ENCODE assay signal across 26 cellular contexts in the genomic region with DNA sequence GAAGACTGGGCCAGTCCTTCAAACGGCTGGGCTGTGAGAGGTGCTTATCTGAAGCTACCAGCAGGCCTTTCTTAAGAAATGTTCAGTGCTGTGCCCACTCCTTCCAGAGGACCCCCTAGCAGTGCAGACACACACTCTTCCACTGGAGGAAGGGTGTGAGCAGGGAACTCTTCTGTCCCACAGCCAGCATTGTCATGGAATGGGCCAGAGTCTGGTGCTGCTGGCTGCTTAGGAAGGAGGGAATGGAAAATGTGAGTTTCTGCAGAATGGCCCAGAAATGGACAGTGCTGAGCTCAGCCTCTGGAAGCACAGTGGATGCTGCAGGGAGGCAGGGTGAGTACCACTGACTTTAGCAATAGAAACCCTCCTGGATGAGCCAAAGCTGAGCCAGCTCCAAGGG. TPM values are rescaled to one million over a fixed set of nuclear protein-coding genes. Genes with fewer than 3 reads are reported as not detected.
DNase-seq lines count a peak whose midpoint lies in the region; ATAC-seq, FAIRE-seq and TF ChIP-seq lines count a peak whose summit lies in the region.
"Had no signal": no experiment of that assay in that cellular context is flagged by ENCODE, and none has a peak within 500 bp of the region (broad histone marks: within the 10 kb centered on the region; RNA-seq: fewer than 3 reads in every experiment).

No MANE protein-coding gene starts in this region.

- CTCF ChIA-PET in H1 (lab: Charles Lee; ENCODE audit: partially characterized antibody), result interaction anchor here (0.9 to 5.6 kb wide), 5 partner anchors 11 to 115 kb away, joined by 3 to 35 read pairs (median 4); no protein-coding TSS in a partner anchor

- no peak overlapping the region for H3K4ac ChIP-seq in H1 (replicated peaks; ENCODE audit: insufficient read length, low read depth, low read length)

- no peaks in the 10 kb centered on the region for H3K4me1 ChIP-seq in H1 (replicated peaks in 1 of 4; ENCODE audit: control insufficient read depth in 3 of 4, insufficient read depth in 4 of 4, low read length in 3 of 4)
- peaks cover 9% of the 10 kb centered on the region for H3K4me1 ChIP-seq in osteoblast (ENCODE audit: insufficient read depth, low read length)
- peaks cover 0 to 11% (median 9%) of the 10 kb centered on the region in 4 donors for H3K4me1 ChIP-seq in upper lobe of left lung

- DNase-seq in Right ventricle myocardium superior (peak; percentile 11), left ventricle myocardium superior (no peak), H1 (ENCODE audit: low read depth in 1 of 2, low spot score in 2 of 2) (no peak), osteoblast (ENCODE audit: insufficient read length, low spot score, missing footprints) (peak; percentile 50), upper lobe of left lung (no peak), dermis blood vessel endothelial cell (no peak)
- DNase-seq in stimulated activated CD4-positive, alpha-beta T cell treated with anti-CD3 and anti-CD28 coated beads, Interleukin-1b, Interleukin-23, amount 100 ng/mL, for 48 hours, result no peak
- DNase-seq: DMS 273 treated with DMSO at 0.1 percent for 48 hours, DMS79, EL, GDM1, KG1, MG63, NCI-H1105 treated with DMSO at 0.1 percent for 48 hours, NCI-H146, NCI-H2029, NCI-H446, NCI-H524 treated with DMSO at 0.1 percent for 48 hours, NCI-H774, PC-3 had no signal

- H3K4me3 ChIP-seq in H1 (ENCODE audit: extremely low read depth in 1 of 4, insufficient read depth in 2 of 4, low read depth in 3 of 4, low read length in 4 of 4), result no peak overlapping the region
- no peak overlapping the region for H3K4me3 ChIP-seq in osteoblast (ENCODE audit: insufficient read depth, low read length)
- H3K4me3 ChIP-seq in upper lobe of left lung, result no peak overlapping the region
- H3K4me3 ChIP-seq: GM12878, MG63, SJSA1 had no signal

- no peak overlapping the region for H3K18ac ChIP-seq in H1 (ENCODE audit: extremely low read depth, low read length)

- no peaks in the 10 kb centered on the region for H3K23me2 ChIP-seq in H1 (ENCODE audit: low read depth, low read length)

- H3K79me1 ChIP-seq in H1 (ENCODE audit: low read depth, low read length), result no peaks in the 10 kb centered on the region

- H3K36me3 ChIP-seq in H1 (ENCODE audit: control insufficient read depth in 2 of 4, insufficient read depth in 4 of 4, low read length in 3 of 4) (peaks cover 8 to 19% (median 14%) of the 10 kb centered on the region in 4 experiments; a peak in 7 of 8 replicates), osteoblast (ENCODE audit: insufficient read depth, low read length) (no peaks in the 10 kb centered on the region), upper lobe of left lung (no peaks in the 10 kb centered on the region)

- WGBS in H1 (ENCODE audit: extremely low coverage in 1 of 2, insufficient coverage in 1 of 2, insufficient read length in 1 of 2, insufficient replicate concordance in 2 of 2, low coverage in 1 of 2, low lambda C conversion rate in 2 of 2, missing lambda C conversion rate in 1 of 2), 2 experiments, result 86% methylated on average over 1 of the region's 1 CpG; no CpG with 5 or more reads in 1 of the 2 experiments
- 67 to 79% methylated on average over 1 of the region's 1 CpG for WGBS in upper lobe of left lung, 2 donors

- H3K9me3 ChIP-seq in H1 (ENCODE audit: insufficient read depth in 2 of 2, low read depth in 1 of 2, low read length in 1 of 2) (no peaks in the 10 kb centered on the region), osteoblast (ENCODE audit: low read depth, low read length) (no peaks in the 10 kb centered on the region), upper lobe of left lung (peaks cover 0 to 6% (median 0%) of the 10 kb centered on the region in 4 donors)
- H3K9me3 ChIP-seq: SJSA1 had no signal

- ATAC-seq in Right ventricle myocardium superior (ENCODE audit: poor library complexity) (no peak), left ventricle myocardium superior (no peak), upper lobe of left lung (ENCODE audit: low FRiP score in 2 of 2) (peak in 1 of 2 donors; percentile 49), GM21515 (IDR thresholded peaks at IDR 0.05; ENCODE audit: unreplicated experiment) (no peak)
- ATAC-seq: GM12878, PC-3 had no signal

- TF ChIP-seq POLR2A in H1 (IDR thresholded peaks at IDR 0.05; ENCODE audit: control extremely low read depth in 1 of 2, low read depth in 2 of 2, low read length in 2 of 2) (no peak), upper lobe of left lung (IDR thresholded peaks at IDR 0.05) (no peak)

- H4K91ac ChIP-seq in H1 (replicated peaks; ENCODE audit: insufficient read length, low read length), result no peak overlapping the region

- H3K4me2 ChIP-seq in H1 (ENCODE audit: insufficient read depth in 1 of 2, low read depth in 2 of 2, low read length in 2 of 2) (no peak overlapping the region), osteoblast (ENCODE audit: insufficient read depth, low read length) (no peak overlapping the region)

- H2BK15ac ChIP-seq in H1 (ENCODE audit: low read length), result no peak overlapping the region

- no peak for TF ChIP-seq EP300 in H1 (IDR thresholded peaks at IDR 0.05; ENCODE audit: borderline replicate concordance in 1 of 2, low read depth in 2 of 2, low read length in 2 of 2)
- no peak for TF ChIP-seq EP300 in upper lobe of left lung (IDR thresholded peaks at IDR 0.05)

- H3K27ac ChIP-seq in H1 (ENCODE audit: low read depth, low read length) (no peak overlapping the region), osteoblast (ENCODE audit: low read depth, low read length) (no peak overlapping the region), upper lobe of left lung (peak overlapping the region; percentile 55 to 70 (median 64))
- H3K27ac ChIP-seq: 22Rv1, C4-2B, SJSA1 had no signal

- no peak overlapping the region for H2AK5ac ChIP-seq in H1 (ENCODE audit: low read depth, low read length)

- H4K5ac ChIP-seq in H1 (ENCODE audit: insufficient read length, low read depth, low read length), result no peak overlapping the region

- H2BK12ac ChIP-seq in H1 (ENCODE audit: low read depth, low read length), result no peak overlapping the region

- H3K79me2 ChIP-seq in H1 (ENCODE audit: control insufficient read depth in 1 of 2, insufficient read depth in 2 of 2, low read length in 2 of 2) (no peaks in the 10 kb centered on the region), osteoblast (ENCODE audit: insufficient read depth, low read length) (no peaks in the 10 kb centered on the region)

- peak overlapping the region; percentile 29 for H4K8ac ChIP-seq in H1 (ENCODE audit: extremely low read depth, insufficient read depth, low read length)

- no peak overlapping the region for H3K23ac ChIP-seq in H1 (ENCODE audit: insufficient read length)

- no peak overlapping the region for H2BK5ac ChIP-seq in H1 (ENCODE audit: low read depth, low read length)

- H2BK20ac ChIP-seq in H1 (ENCODE audit: low read length), result no peak overlapping the region

- H3K27me3 ChIP-seq in H1 (replicated peaks in 1 of 4; ENCODE audit: control insufficient read depth in 3 of 4, extremely low read depth in 1 of 4, insufficient read depth in 3 of 4, low read length in 3 of 4) (no peaks in the 10 kb centered on the region), osteoblast (ENCODE audit: insufficient read depth, low read length) (no peaks in the 10 kb centered on the region), upper lobe of left lung (no peaks in the 10 kb centered on the region)
- H3K27me3 ChIP-seq: MG63, SJSA1 had no signal

- POLR2A ChIA-PET in H1 (lab: Charles Lee; ENCODE audit: partially characterized antibody), result no interaction called here

- no peak overlapping the region for H2BK120ac ChIP-seq in H1 (replicated peaks; ENCODE audit: low read depth, low read length)

- H3K14ac ChIP-seq in H1 (ENCODE audit: insufficient read length), result no peak overlapping the region

- no peak for TF ChIP-seq RAD21 in H1 (IDR thresholded peaks at IDR 0.05 in 1 of 2, conservative IDR thresholded peaks at IDR 0.05 in 1 of 2; ENCODE audit: low read depth in 2 of 2, low read length in 2 of 2)

- no peak overlapping the region for H3K9ac ChIP-seq in H1 (replicated peaks in 1 of 4; ENCODE audit: extremely low read depth in 1 of 4, low read depth in 3 of 4, low read length in 3 of 4)

- H3K56ac ChIP-seq in H1 (replicated peaks; ENCODE audit: insufficient read length, low read depth, low read length), result no peak overlapping the region

- FAIRE-seq in H1 (lab: Jason Lieb, UNC), result no peak
- FAIRE-seq: GM12878, H54 had no signal

- peaks cover 0 to 2% of the 10 kb centered on the region in 2 experiments for H4K20me1 ChIP-seq in H1 (replicated peaks in 1 of 2; ENCODE audit: control insufficient read depth in 1 of 2, insufficient read depth in 2 of 2, low read length in 2 of 2)
- H4K20me1 ChIP-seq in osteoblast (ENCODE audit: insufficient read depth, low read length), result no peaks in the 10 kb centered on the region

- intact Hi-C loops in Right ventricle myocardium superior (cut with DNase I), result no loop called here
- intact Hi-C loops in left ventricle myocardium superior (cut with micrococcal nuclease), result no loop called here

- H2AFZ ChIP-seq in H1 (ENCODE audit: low read length) (no peak overlapping the region), osteoblast (ENCODE audit: low read length) (no peak overlapping the region)

- TF ChIP-seq CTCF in H1 (IDR thresholded peaks at IDR 0.05; ENCODE audit: control extremely low read depth in 1 of 3, insufficient read depth in 1 of 3, low read depth in 1 of 3, low read length in 3 of 3) (no peak), osteoblast (IDR thresholded peaks at IDR 0.05; ENCODE audit: extremely low read depth, low read depth, low read length) (no peak), upper lobe of left lung (IDR thresholded peaks at IDR 0.05) (no peak)

RNA-seq across cellular contexts. Expression of a gene that starts 41.7 kb away (rescaled TPM):
- total RNA-seq in Right ventricle myocardium superior (23.2 TPM), left ventricle myocardium superior (25.2 TPM), osteoblast (12.7 and 13.8 TPM in 2 replicates), upper lobe of left lung (10 to 100 TPM; 24.1 to 49.1 (median 35.3) TPM), dermis blood vessel endothelial cell (8.0 and 10.8 TPM in 2 replicates)
- total RNA-seq in H1 (2021; fragmentation: NEBNext Ultra II Directional; extraction: Animal tissue kit (Norgen Biotek cat#: 25700)), result 19.4 and 20.5 TPM in 2 replicates
- 24.9 and 32.1 TPM in 2 replicates for polyA plus RNA-seq in H1 (2011; rRNA removed)
- polyA plus RNA-seq in H1 (2011; cell fraction: cytosol; rRNA removed), result 17.8 TPM
- 17.4 TPM for polyA plus RNA-seq in H1 (2011; cell fraction: nucleus; rRNA removed)
- 9.6 to 11.4 TPM (median 11.0 TPM) in 4 replicates for polyA plus RNA-seq in H1 (2012, experiment 1 of 2)
- 11.4 TPM for polyA plus RNA-seq in H1 (2012, experiment 2 of 2)
- polyA plus RNA-seq in H1 (2013, experiment 1 of 2), result 10.2 TPM
- 11.0 TPM for polyA plus RNA-seq in H1 (2013, experiment 2 of 2)
- 19.6 and 30.2 TPM in 2 replicates for polyA minus RNA-seq in H1 (2011; rRNA and poly(A)+ RNA removed)
- polyA minus RNA-seq in H1 (2011; cell fraction: cytosol; rRNA and poly(A)+ RNA removed), result 18.8 TPM
- polyA minus RNA-seq in H1 (2011; cell fraction: nucleus; rRNA and poly(A)+ RNA removed), result 18.1 TPM

RNA-seq across cellular contexts. Expression of a gene that starts 56.1 kb away (rescaled TPM):
- total RNA-seq in Right ventricle myocardium superior (1.5 TPM), left ventricle myocardium superior (1.5 TPM), osteoblast (1.8 and 3.2 TPM in 2 replicates), upper lobe of left lung (1 to 10 TPM; 1.0 to 4.2 (median 2.8) TPM), dermis blood vessel endothelial cell (3.7 and 17.6 TPM in 2 replicates)
- total RNA-seq in H1 (2021; fragmentation: NEBNext Ultra II Directional; extraction: Animal tissue kit (Norgen Biotek cat#: 25700)), result 35.7 and 39.2 TPM in 2 replicates
- 35.7 and 44.9 TPM in 2 replicates for polyA plus RNA-seq in H1 (2011; rRNA removed)
- 44.8 TPM for polyA plus RNA-seq in H1 (2011; cell fraction: cytosol; rRNA removed)
- polyA plus RNA-seq in H1 (2011; cell fraction: nucleus; rRNA removed), result 74.4 TPM
- 31.0 to 42.0 TPM (median 39.4 TPM) in 4 replicates for polyA plus RNA-seq in H1 (2012, experiment 1 of 2)
- polyA plus RNA-seq in H1 (2012, experiment 2 of 2), result 47.6 TPM
- 18.4 TPM for polyA plus RNA-seq in H1 (2013, experiment 1 of 2)
- polyA plus RNA-seq in H1 (2013, experiment 2 of 2), result 19.2 TPM
- 67.4 and 73.9 TPM in 2 replicates for polyA minus RNA-seq in H1 (2011; rRNA and poly(A)+ RNA removed)
- polyA minus RNA-seq in H1 (2011; cell fraction: cytosol; rRNA and poly(A)+ RNA removed), result 26.2 TPM
- polyA minus RNA-seq in H1 (2011; cell fraction: nucleus; rRNA and poly(A)+ RNA removed), result 40.2 TPM

Comparison
In these comparisons a context has a peak if more than half of its experiments do, and no peak if none do; other contexts are left out.
1. DNase-seq: peak in Right ventricle myocardium superior (single experiment) and osteoblast (single experiment); none in left ventricle myocardium superior (single experiment), H1 (0 of 2), upper lobe of left lung (0 of 2), stimulated activated CD4-positive, alpha-beta T cell treated with anti-CD3 and anti-CD28 coated beads, Interleukin-1b, Interleukin-23, amount 100 ng/mL, for 48 hours (single experiment) and dermis blood vessel endothelial cell (single experiment).
2. H3K27ac ChIP-seq: peak in upper lobe of left lung (4 of 4); none in H1 (single experiment) and osteoblast (single experiment).